Comparison of ENCODE assay signal across 9 cellular contexts in the genomic region with DNA sequence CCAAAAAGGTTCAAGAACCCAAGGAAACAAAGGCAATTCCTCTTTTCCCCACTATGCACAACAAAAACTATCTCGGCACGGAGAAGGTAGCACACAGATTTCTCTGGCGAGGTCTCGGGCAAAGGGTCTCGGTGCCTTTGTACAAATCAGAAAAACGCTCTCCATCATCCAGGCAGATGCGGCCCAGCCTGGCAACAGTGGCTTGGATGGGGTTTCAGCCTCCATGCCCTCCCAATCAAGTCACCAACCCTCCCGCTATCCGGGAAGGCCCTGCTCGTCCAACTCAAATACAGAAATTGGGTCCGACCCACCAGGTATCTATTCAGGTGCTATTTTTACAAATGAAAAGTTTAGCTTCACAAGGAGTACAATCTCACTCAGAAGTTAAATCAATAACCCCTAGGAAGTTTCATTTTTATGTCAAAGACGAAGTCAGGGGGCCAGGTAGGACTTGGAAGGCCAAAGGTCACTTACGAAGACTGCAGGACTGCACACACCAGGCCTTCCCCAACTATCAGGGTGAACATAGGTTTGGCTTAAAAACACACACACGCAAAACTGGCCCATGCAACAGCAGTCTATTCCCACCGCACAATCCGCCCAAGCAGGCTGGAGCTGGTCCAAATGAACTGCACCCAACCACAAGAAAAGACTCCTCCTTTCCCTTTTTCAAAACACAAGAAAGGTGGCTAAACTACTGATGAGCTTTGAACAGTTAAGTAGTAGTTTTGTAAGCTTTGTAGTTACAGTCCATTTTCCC. TPM values are rescaled to one million over a fixed set of nuclear protein-coding genes. Genes with fewer than 3 reads are reported as not detected.
DNase-seq lines count a peak whose midpoint lies in the region; ATAC-seq and TF ChIP-seq lines count a peak whose summit lies in the region.
"Had no signal": no experiment of that assay in that cellular context is flagged by ENCODE, and none has a peak within 500 bp of the region (broad histone marks: within the 10 kb centered on the region; RNA-seq: fewer than 3 reads in every experiment).

No MANE protein-coding gene starts in this region.

- peaks cover 35% of the 10 kb centered on the region for H3K36me3 Mint-ChIP-seq in nephron progenitor cell (ENCODE audit: low read depth)
- H3K36me3 Mint-ChIP-seq in activated CD8-positive, alpha-beta memory T cell treated with anti-CD3 and anti-CD28 coated beads, Interleukin-2, amount 10 ng/mL, durations not matched to agents 7 days and 5 days: no peaks in the 10 kb centered on the region
- H3K36me3 Mint-ChIP-seq in glutamatergic neuron (ENCODE audit: unreplicated experiment): peaks cover 4% of the 10 kb centered on the region

- H3F3A ChIP-seq in Loucy (ENCODE audit: low read depth): no peaks in the 10 kb centered on the region

- no peak for TF ChIP-seq CTCF in Loucy (conservative IDR thresholded peaks at IDR 0.05; ENCODE audit: low read length)
- TF ChIP-seq CTCF in coronary artery (IDR thresholded peaks at IDR 0.05): no peak
- TF ChIP-seq CTCF in nephron progenitor cell (IDR thresholded peaks at IDR 0.05): no peak
- TF ChIP-seq CTCF in glutamatergic neuron (IDR thresholded peaks at IDR 0.05; ENCODE audit: partially characterized antibody, unreplicated experiment): no peak
- no peak for TF ChIP-seq CTCF in GM10248 (IDR thresholded peaks at IDR 0.05; ENCODE audit: control extremely low read depth, extremely low read depth, low read depth, missing control alignments)

- no peaks in the 10 kb centered on the region; the same call in 1 of the 2 replicates for H3K36me3 ChIP-seq in Loucy (ENCODE audit: insufficient read depth, low read length)

- CTCF ChIA-PET in activated CD8-positive, alpha-beta memory T cell treated with anti-CD3 and anti-CD28 coated beads, Interleukin-2, amount 10 ng/mL, durations not matched to agents 7 days and 5 days (lab: Charles Lee): no interaction called here
- CTCF ChIA-PET in GM10248 (lab: Yijun Ruan, JAX): no interaction called here

- H3K4me3 ChIP-seq in Loucy (ENCODE audit: low read length, poor library complexity, severe bottlenecking) (no peak overlapping the region), coronary artery (peak overlapping the region; percentile 58)

- H3K27me3 Mint-ChIP-seq in nephron progenitor cell (ENCODE audit: low read depth, poor library complexity) (no peaks in the 10 kb centered on the region), glutamatergic neuron (ENCODE audit: unreplicated experiment) (no peaks in the 10 kb centered on the region)
- H3K27me3 Mint-ChIP-seq in activated CD8-positive, alpha-beta memory T cell treated with anti-CD3 and anti-CD28 coated beads, Interleukin-2, amount 10 ng/mL, durations not matched to agents 7 days and 5 days: no peaks in the 10 kb centered on the region

- POLR2A ChIA-PET in GM10248 (lab: Yijun Ruan, JAX): no interaction called here

- DNase-seq in AG08396 (ENCODE audit: low spot score) (peak; percentile 45), coronary artery (ENCODE audit: low spot score) (peak; percentile 73), nephron progenitor cell (no peak), glutamatergic neuron (no peak), GM10248 (ENCODE audit: extremely low spot score) (no peak)
- DNase-seq in activated CD8-positive, alpha-beta memory T cell treated with anti-CD3 and anti-CD28 coated beads, Interleukin-2, amount 10 ng/mL, durations not matched to agents 7 days and 5 days: no peak
- DNase-seq: activated naive CD4-positive, alpha-beta T cell treated with anti-CD3 and anti-CD28 coated beads, Interleukin-2, amount 10 ng/mL, durations not matched to agents 7 days and 5 days had no signal

- no peak for ATAC-seq in HG02678 (IDR thresholded peaks at IDR 0.05; ENCODE audit: unreplicated experiment)
- no peak for ATAC-seq in activated CD8-positive, alpha-beta memory T cell treated with anti-CD3 and anti-CD28 coated beads, Interleukin-2, amount 10 ng/mL, durations not matched to agents 7 days and 5 days

- peak overlapping the region; percentile 21 for H3K4me2 ChIP-seq in Loucy (ENCODE audit: low read depth, low read length, poor library complexity, severe bottlenecking)

- H3K9me3 Mint-ChIP-seq in nephron progenitor cell (peaks cover 7% of the 10 kb centered on the region), glutamatergic neuron (ENCODE audit: unreplicated experiment) (peaks cover 6% of the 10 kb centered on the region)
- no peaks in the 10 kb centered on the region for H3K9me3 Mint-ChIP-seq in activated CD8-positive, alpha-beta memory T cell treated with anti-CD3 and anti-CD28 coated beads, Interleukin-2, amount 10 ng/mL, durations not matched to agents 7 days and 5 days (ENCODE audit: low read depth)
- H3K9me3 Mint-ChIP-seq: activated naive CD4-positive, alpha-beta T cell treated with anti-CD3 and anti-CD28 coated beads, Interleukin-2, amount 10 ng/mL, durations not matched to agents 7 days and 5 days had no signal

- H3K4me3 Mint-ChIP-seq in nephron progenitor cell: no peak overlapping the region
- no peak overlapping the region for H3K4me3 Mint-ChIP-seq in activated CD8-positive, alpha-beta memory T cell treated with anti-CD3 and anti-CD28 coated beads, Interleukin-2, amount 10 ng/mL, durations not matched to agents 7 days and 5 days
- no peak overlapping the region for H3K4me3 Mint-ChIP-seq in glutamatergic neuron (ENCODE audit: unreplicated experiment)
- H3K4me3 Mint-ChIP-seq: activated naive CD4-positive, alpha-beta T cell treated with anti-CD3 and anti-CD28 coated beads, Interleukin-2, amount 10 ng/mL, durations not matched to agents 7 days and 5 days had no signal

- H3K4me1 Mint-ChIP-seq in nephron progenitor cell (peaks cover 58% of the 10 kb centered on the region), glutamatergic neuron (ENCODE audit: low read depth, unreplicated experiment) (peaks cover 17% of the 10 kb centered on the region)
- H3K4me1 Mint-ChIP-seq in activated CD8-positive, alpha-beta memory T cell treated with anti-CD3 and anti-CD28 coated beads, Interleukin-2, amount 10 ng/mL, durations not matched to agents 7 days and 5 days: peaks cover 14% of the 10 kb centered on the region

- no peaks in the 10 kb centered on the region for H3K27me3 ChIP-seq in Loucy (ENCODE audit: insufficient read depth, low read length, poor library complexity, severe bottlenecking)

- H4K20me1 ChIP-seq in Loucy (ENCODE audit: insufficient read depth, low read length, poor library complexity, severe bottlenecking): peaks cover 36% of the 10 kb centered on the region

- peaks cover 52% of the 10 kb centered on the region for H3K4me1 ChIP-seq in Loucy (ENCODE audit: insufficient read depth, low read length, poor library complexity, severe bottlenecking)

- no peaks in the 10 kb centered on the region for H3K9me3 ChIP-seq in Loucy (ENCODE audit: insufficient read depth, low read depth, low read length)

- peaks cover 98% of the 10 kb centered on the region for H3K79me2 ChIP-seq in Loucy (ENCODE audit: insufficient read depth, low read length)

- H3K9ac ChIP-seq in Loucy (ENCODE audit: low read depth, low read length, poor library complexity, severe bottlenecking): peak overlapping the region; percentile 14

- H2AFZ ChIP-seq in Loucy (ENCODE audit: low read length): no peak overlapping the region

- H3K27ac Mint-ChIP-seq in nephron progenitor cell (peak overlapping the region; percentile 14), glutamatergic neuron (ENCODE audit: unreplicated experiment) (no peak overlapping the region)
- H3K27ac Mint-ChIP-seq in activated CD8-positive, alpha-beta memory T cell treated with anti-CD3 and anti-CD28 coated beads, Interleukin-2, amount 10 ng/mL, durations not matched to agents 7 days and 5 days: no peak overlapping the region
- H3K27ac Mint-ChIP-seq: activated naive CD4-positive, alpha-beta T cell treated with anti-CD3 and anti-CD28 coated beads, Interleukin-2, amount 10 ng/mL, durations not matched to agents 7 days and 5 days had no signal

- H3K27ac ChIP-seq in coronary artery: peak overlapping the region; percentile 80 to 84

- no peaks in the 10 kb centered on the region for H3K9me2 ChIP-seq in Loucy (replicated peaks; ENCODE audit: low read depth, low read length)

RNA-seq across cellular contexts. Expression of gene GNA12, which starts 43.0 kb away (rescaled TPM):
- total RNA-seq in activated CD8-positive, alpha-beta memory T cell treated with anti-CD3 and anti-CD28 coated beads, Interleukin-2, amount 10 ng/mL, durations not matched to agents 7 days and 5 days: 10 to 100 TPM; 14.4 to 18.6 TPM
- total RNA-seq in glutamatergic neuron (ENCODE audit: unreplicated experiment): 66.2 TPM

Comparison
In these comparisons a context has a peak if more than half of its experiments do, and no peak if none do; other contexts are left out.
1. DNase-seq: peak in AG08396 (single experiment) and coronary artery (single experiment); none in nephron progenitor cell (single experiment), activated CD8-positive, alpha-beta memory T cell treated with anti-CD3 and anti-CD28 coated beads, Interleukin-2, amount 10 ng/mL, durations not matched to agents 7 days and 5 days (single experiment), glutamatergic neuron (single experiment) and GM10248 (single experiment).